24 cellular contexts compared by ENCODE assay signal in genomic region chr16:31411024-31411845, GRCh38. TPM values are rescaled to one million over a fixed set of nuclear protein-coding genes. Genes with fewer than 3 reads are reported as not detected.
"Had no signal": no experiment of that assay in that cellular context is flagged by ENCODE, and none has a peak within 500 bp of the region (broad histone marks: within the 10 kb centered on the region; RNA-seq: fewer than 3 reads in every experiment).

No MANE protein-coding gene starts in this region.

- H3K4me3 ChIP-seq: gastrocnemius medialis, heart right ventricle, left lung, lower lobe of right lung, psoas muscle, tibial artery, upper lobe of right lung, vagina had no signal

- H3K4me1 ChIP-seq: gastrocnemius medialis, heart right ventricle, left lung, lower lobe of right lung, psoas muscle, tibial artery, upper lobe of right lung, vagina had no signal

- FAIRE-seq: endometrium, small intestine had no signal

- H3K27me3 ChIP-seq: upper lobe of right lung, vagina had no signal

- H3K9me3 ChIP-seq: gastrocnemius medialis, heart right ventricle, left lung, lower lobe of right lung, neutrophil, psoas muscle, tibial artery, upper lobe of right lung, vagina had no signal

- DNase-seq: effector memory CD4-positive, alpha-beta T cell; gastrocnemius medialis; heart right ventricle; hypothalamus; islet precursor cell; left lung; lower lobe of right lung; psoas muscle; retina; small intestine; stimulated activated CD4-positive, alpha-beta T cell treated with anti-CD3 and anti-CD28 coated beads, Interleukin-12 subunit alpha, Interleukin-12 subunit beta, amount 100 ng/mL, for 4 hours; stimulated activated naive CD4-positive, alpha-beta T cell treated with Interleukin-2 at 50 U/mL for 16 hours; tibial artery; upper lobe of right lung had no signal

- H3K36me3 ChIP-seq: gastrocnemius medialis, heart right ventricle, left lung, lower lobe of right lung, neutrophil, tibial artery, upper lobe of right lung, vagina had no signal

- ATAC-seq: esophagus mucosa, gastrocnemius medialis, left lung, lower lobe of right lung, psoas muscle, upper lobe of right lung had no signal

- H3K27ac ChIP-seq: gastrocnemius medialis, heart right ventricle, left lung, lower lobe of right lung, neutrophil, psoas muscle, tibial artery, upper lobe of right lung, vagina had no signal

RNA-seq across cellular contexts. Expression of gene COX6A2, which starts 16.9 kb away (rescaled TPM):
- total RNA-seq: fibroblast of lung, fibroblast of villous mesenchyme, lower lobe of right lung, mesothelial cell of epicardium, osteoblast, temporal lobe, upper lobe of right lung, vagina had no signal
- polyA plus RNA-seq: fibroblast of lung had no signal

RNA-seq across cellular contexts. Expression of gene ITGAD, which starts 18.1 kb away (rescaled TPM):
- total RNA-seq: esophagus mucosa, fibroblast of lung, fibroblast of villous mesenchyme, gastrocnemius medialis, mesothelial cell of epicardium, myocyte, osteoblast, temporal lobe, vagina had no signal
- polyA plus RNA-seq: fibroblast of lung had no signal

RNA-seq across cellular contexts. Expression of gene ITGAX, which starts 56.3 kb away (rescaled TPM):
- total RNA-seq: fibroblast of villous mesenchyme, mesothelial cell of epicardium had no signal
- polyA plus RNA-seq: fibroblast of lung had no signal
